In the genomic region with DNA sequence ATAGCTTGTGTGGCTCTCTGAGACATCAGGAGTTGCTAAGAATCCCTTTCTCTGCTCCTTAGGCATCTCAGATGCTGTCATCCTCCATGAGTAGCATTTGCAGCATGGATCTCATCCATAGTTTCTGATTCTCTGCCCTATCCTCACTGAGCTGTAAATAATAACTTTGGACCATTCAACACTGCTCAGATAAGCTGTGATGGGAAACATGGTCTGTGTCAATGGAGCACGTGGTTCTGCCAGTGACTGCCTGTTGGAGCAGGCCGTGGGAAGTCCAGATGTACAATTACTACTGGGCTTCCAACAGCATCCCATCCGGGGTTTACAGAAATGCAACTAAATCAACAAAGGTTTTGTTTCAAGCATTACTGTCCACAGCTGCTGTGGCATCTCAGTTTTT, we compare ENCODE assay signal across 6 cellular contexts.
"Had no signal": no experiment of that assay in that cellular context is flagged by ENCODE, and none has a peak within 500 bp of the region (broad histone marks: within the 10 kb centered on the region; RNA-seq: fewer than 3 reads in every experiment).

No MANE protein-coding gene starts in this region.

- H3K27ac Mint-ChIP-seq: IgD-negative memory B cell had no signal

- H3K27me3 Mint-ChIP-seq: IgD-negative memory B cell had no signal

- H3K4me3 ChIP-seq: K562 had no signal

- H3K36me3 Mint-ChIP-seq: IgD-negative memory B cell had no signal

- H3K4me1 Mint-ChIP-seq: IgD-negative memory B cell had no signal

- ATAC-seq: HepG2, K562 had no signal

- H3K4me3 Mint-ChIP-seq: IgD-negative memory B cell had no signal

- DNase-seq: IMR-90, KBM-7 had no signal

- H3K27ac ChIP-seq: HL-60 had no signal
